Comparison of ENCODE assay signal across 35 cellular contexts in genomic region chr16:24091125-24091524, GRCh38.
"Had no signal": no experiment of that assay in that cellular context is flagged by ENCODE, and none has a peak within 500 bp of the region (broad histone marks: within the 10 kb centered on the region; RNA-seq: fewer than 3 reads in every experiment).

No MANE protein-coding gene starts in this region.

- DNase-seq: Karpas-422, Kasumi-1, MG63, MM.1S, MV-4-11, NCI-H1048, NCI-H1092, NCI-H1092 treated with DMSO at 0.1 percent for 48 hours, NCI-H1105, NCI-H1105 treated with DMSO at 0.1 percent for 48 hours, NCI-H1417, NCI-H1417 treated with DMSO at 0.1 percent for 48 hours, NCI-H1436, NCI-H1436 treated with DMSO at 0.1 percent for 48 hours, NCI-H146, NCI-H1694, NCI-H1694 treated with DMSO at 0.1 percent for 48 hours, NCI-H187, NCI-H187 treated with DMSO at 0.1 percent for 48 hours, NCI-H1930, NCI-H2029, NCI-H2029 treated with DMSO at 0.1 percent for 48 hours, NCI-H2081, NCI-H2081 treated with DMSO at 0.1 percent for 48 hours, NCI-H2107, NCI-H2171 treated with DMSO at 0.1 percent for 48 hours, NCI-H2227 treated with DMSO at 0.1 percent for 48 hours, NCI-H226, NCI-H345, NCI-H446, NCI-H446 treated with DMSO at 0.1 percent for 48 hours, NCI-H510A, NCI-H510A treated with DMSO at 0.1 percent for 48 hours, NCI-H524, NCI-H524 treated with DMSO at 0.1 percent for 48 hours had no signal

- H3K36me3 ChIP-seq: MG63 had no signal

- H3K4me3 ChIP-seq: MG63 had no signal

- H3K27me3 ChIP-seq: MG63 had no signal

- H3K9me3 ChIP-seq: MG63 had no signal
